In the genomic region with DNA sequence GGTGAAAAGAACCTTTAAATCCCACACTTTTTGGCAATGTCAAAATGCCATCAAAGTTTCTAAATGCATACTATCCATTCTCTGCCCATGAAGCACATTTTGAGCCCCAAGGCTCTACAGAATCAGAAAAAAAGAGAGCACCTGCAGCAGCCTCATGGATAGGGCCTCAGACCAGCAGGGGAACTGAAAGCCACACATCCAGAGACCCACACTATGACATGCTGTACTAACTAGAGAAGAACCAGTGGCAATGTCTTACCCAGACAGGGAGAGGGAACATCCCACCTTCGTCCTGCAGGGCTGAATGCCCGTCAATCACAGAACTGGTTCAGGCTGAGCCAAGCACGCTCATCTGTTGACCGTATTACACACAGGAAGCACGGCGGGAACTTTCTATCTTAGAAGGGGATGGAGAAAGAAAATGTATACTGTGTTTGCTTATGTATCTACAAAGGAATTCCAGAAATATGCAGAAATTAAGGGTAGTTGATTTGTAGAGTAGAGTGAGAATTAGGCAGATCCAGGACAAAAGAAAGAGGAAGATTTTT, we compare ENCODE assay signal across 17 cellular contexts.
DNase-seq lines count a peak whose midpoint lies in the region; ATAC-seq and TF ChIP-seq lines count a peak whose summit lies in the region.
"Had no signal": no experiment of that assay in that cellular context is flagged by ENCODE, and none has a peak within 500 bp of the region (broad histone marks: within the 10 kb centered on the region; RNA-seq: fewer than 3 reads in every experiment).

No MANE protein-coding gene starts in this region.

- peaks cover 20% of the 10 kb centered on the region for H3K36me3 Mint-ChIP-seq in mesothelial cell of epicardium

- TF ChIP-seq CTCF in mesothelial cell of epicardium (IDR thresholded peaks at IDR 0.05; ENCODE audit: unreplicated experiment): no peak
- no peak for TF ChIP-seq CTCF in mucosa of descending colon (IDR thresholded peaks at IDR 0.05)

- intact Hi-C loops in mucosa of descending colon (cut with DNase I, micrococcal nuclease): no loop called here

- peaks cover 47% of the 10 kb centered on the region for H3K4me1 Mint-ChIP-seq in mesothelial cell of epicardium

- no peaks in the 10 kb centered on the region for H3K9me3 ChIP-seq in mucosa of descending colon
- H3K9me3 ChIP-seq: A549, SJCRH30 had no signal

- peaks cover 8% of the 10 kb centered on the region for H3K4me1 ChIP-seq in mucosa of descending colon (ENCODE audit: low read depth)
- H3K4me1 ChIP-seq: A549 had no signal

- H3K36me3 ChIP-seq in mucosa of descending colon (ENCODE audit: low read depth): no peaks in the 10 kb centered on the region

- DNase-seq in Daoy (ENCODE audit: low read depth): peak; percentile 39
- DNase-seq in mesothelial cell of epicardium (ENCODE audit: low spot score in 2 of 2, unreplicated experiment in 2 of 2): no peak
- no peak for DNase-seq in activated CD8-positive, alpha-beta memory T cell treated with anti-CD3 and anti-CD28 coated beads, Interleukin-2, amount 50 U/mL, for 48 hours
- no peak for DNase-seq in NOMO-1 treated with dmso at 0.1 percent for 144 hours (lab: John Stamatoyannopoulos, UW; ENCODE audit: unreplicated experiment)
- DNase-seq in mucosa of descending colon: no peak
- DNase-seq: DMS 273 treated with DMSO at 0.1 percent for 48 hours, EL, GM23248, HCEC 1CT, NCI-H1048, NCI-H2081 treated with DMSO at 0.1 percent for 48 hours, NCI-H524, SJCRH30, SW 1271 had no signal

- H3K4me3 Mint-ChIP-seq in mesothelial cell of epicardium: no peak overlapping the region

- H3K27ac Mint-ChIP-seq in mesothelial cell of epicardium: peak overlapping the region; percentile 82

- H3K27me3 Mint-ChIP-seq in mesothelial cell of epicardium (ENCODE audit: low read depth): no peaks in the 10 kb centered on the region

- no peaks in the 10 kb centered on the region for H3K9me3 Mint-ChIP-seq in mesothelial cell of epicardium

- no peak overlapping the region for H3K4me3 ChIP-seq in mucosa of descending colon
- H3K4me3 ChIP-seq: A549, GM23248, SJCRH30 had no signal

- ATAC-seq in HG02798 (IDR thresholded peaks at IDR 0.05; ENCODE audit: poor library complexity, unreplicated experiment) (peak; percentile 81), mucosa of descending colon (no peak)
- ATAC-seq: A549 had no signal

TF ChIP-seq in PFSK-1, 5 proteins besides CTCF, POLR2A, EP300 and RAD21:
- TF ChIP-seq, protein P1, sequence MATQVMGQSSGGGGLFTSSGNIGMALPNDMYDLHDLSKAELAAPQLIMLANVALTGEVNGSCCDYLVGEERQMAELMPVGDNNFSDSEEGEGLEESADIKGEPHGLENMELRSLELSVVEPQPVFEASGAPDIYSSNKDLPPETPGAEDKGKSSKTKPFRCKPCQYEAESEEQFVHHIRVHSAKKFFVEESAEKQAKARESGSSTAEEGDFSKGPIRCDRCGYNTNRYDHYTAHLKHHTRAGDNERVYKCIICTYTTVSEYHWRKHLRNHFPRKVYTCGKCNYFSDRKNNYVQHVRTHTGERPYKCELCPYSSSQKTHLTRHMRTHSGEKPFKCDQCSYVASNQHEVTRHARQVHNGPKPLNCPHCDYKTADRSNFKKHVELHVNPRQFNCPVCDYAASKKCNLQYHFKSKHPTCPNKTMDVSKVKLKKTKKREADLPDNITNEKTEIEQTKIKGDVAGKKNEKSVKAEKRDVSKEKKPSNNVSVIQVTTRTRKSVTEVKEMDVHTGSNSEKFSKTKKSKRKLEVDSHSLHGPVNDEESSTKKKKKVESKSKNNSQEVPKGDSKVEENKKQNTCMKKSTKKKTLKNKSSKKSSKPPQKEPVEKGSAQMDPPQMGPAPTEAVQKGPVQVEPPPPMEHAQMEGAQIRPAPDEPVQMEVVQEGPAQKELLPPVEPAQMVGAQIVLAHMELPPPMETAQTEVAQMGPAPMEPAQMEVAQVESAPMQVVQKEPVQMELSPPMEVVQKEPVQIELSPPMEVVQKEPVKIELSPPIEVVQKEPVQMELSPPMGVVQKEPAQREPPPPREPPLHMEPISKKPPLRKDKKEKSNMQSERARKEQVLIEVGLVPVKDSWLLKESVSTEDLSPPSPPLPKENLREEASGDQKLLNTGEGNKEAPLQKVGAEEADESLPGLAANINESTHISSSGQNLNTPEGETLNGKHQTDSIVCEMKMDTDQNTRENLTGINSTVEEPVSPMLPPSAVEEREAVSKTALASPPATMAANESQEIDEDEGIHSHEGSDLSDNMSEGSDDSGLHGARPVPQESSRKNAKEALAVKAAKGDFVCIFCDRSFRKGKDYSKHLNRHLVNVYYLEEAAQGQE (IDR thresholded peaks at IDR 0.05; ENCODE audit: insufficient read depth in 1 of 2, low read depth in 2 of 2, low read length in 2 of 2): no peak
- TF ChIP-seq POLR2AphosphoS5 (IDR thresholded peaks at IDR 0.05; ENCODE audit: low read depth, low read length): no peak
- peak; percentile 35 for TF ChIP-seq FOXP2 (optimal IDR thresholded peaks at IDR 0.05; ENCODE audit: borderline replicate concordance, extremely low read depth, extremely low read length, insufficient read depth)
